Comparison of ENCODE assay signal across 22 cellular contexts in genomic region chr3:22621205-22621809, GRCh38.
DNase-seq lines count a peak whose midpoint lies in the region; ATAC-seq lines count a peak whose summit lies in the region.
"Had no signal": no experiment of that assay in that cellular context is flagged by ENCODE, and none has a peak within 500 bp of the region (broad histone marks: within the 10 kb centered on the region; RNA-seq: fewer than 3 reads in every experiment).

No MANE protein-coding gene starts in this region.

- CTCF ChIA-PET in activated CD4-positive, alpha-beta T cell treated with anti-CD3 and anti-CD28 coated beads, Interleukin-2, amount 10 ng/mL, durations not matched to agents 7 days and 5 days (lab: Charles Lee) = no interaction called here

- peak; percentile 86 for ATAC-seq in GM18867 (IDR thresholded peaks at IDR 0.05; ENCODE audit: unreplicated experiment)
- peak; percentile 84 for ATAC-seq in HG02798 (IDR thresholded peaks at IDR 0.05; ENCODE audit: poor library complexity, unreplicated experiment)
- ATAC-seq in GM21515 (IDR thresholded peaks at IDR 0.05; ENCODE audit: unreplicated experiment) = no peak
- no peak for ATAC-seq in GM21367 (IDR thresholded peaks at IDR 0.05; ENCODE audit: unreplicated experiment)
- ATAC-seq: CD8-positive, alpha-beta T cell; HepG2 had no signal

- no peaks in the 10 kb centered on the region for H3K27me3 Mint-ChIP-seq in activated CD4-positive, alpha-beta T cell treated with anti-CD3 and anti-CD28 coated beads, Interleukin-2, amount 10 ng/mL, durations not matched to agents 7 days and 5 days

- H3K9me3 Mint-ChIP-seq in activated CD4-positive, alpha-beta T cell treated with anti-CD3 and anti-CD28 coated beads, Interleukin-2, amount 10 ng/mL, durations not matched to agents 7 days and 5 days = no peaks in the 10 kb centered on the region

- no peak overlapping the region for H3K4me3 Mint-ChIP-seq in activated CD4-positive, alpha-beta T cell treated with anti-CD3 and anti-CD28 coated beads, Interleukin-2, amount 10 ng/mL, durations not matched to agents 7 days and 5 days
- H3K4me3 Mint-ChIP-seq: CD8-positive, alpha-beta T cell had no signal

- POLR2A ChIA-PET in activated CD4-positive, alpha-beta T cell treated with anti-CD3 and anti-CD28 coated beads, Interleukin-2, amount 10 ng/mL, durations not matched to agents 7 days and 5 days (lab: Charles Lee) = no interaction called here

- no peaks in the 10 kb centered on the region for H3K4me1 Mint-ChIP-seq in activated CD4-positive, alpha-beta T cell treated with anti-CD3 and anti-CD28 coated beads, Interleukin-2, amount 10 ng/mL, durations not matched to agents 7 days and 5 days

- DNase-seq in OCI-M1 (lab: John Stamatoyannopoulos, UW) = peak; percentile 74
- DNase-seq in activated CD4-positive, alpha-beta T cell treated with anti-CD3 and anti-CD28 coated beads, Interleukin-2, amount 10 ng/mL, durations not matched to agents 7 days and 5 days = no peak
- DNase-seq in GOT3 (lab: John Stamatoyannopoulos, UW) = no peak
- DNase-seq: Calu3; CD8-positive, alpha-beta T cell; DMS53; GM23248; HCEC 1CT; KBM-7; NCI-H1417; NCI-H187; NCI-H2107; NCI-H510A; NCI-H748 treated with DMSO at 0.1 percent for 48 hours; RPMI8226; SHP77 treated with DMSO at 0.1 percent for 48 hours; SK-N-SH had no signal

- no peaks in the 10 kb centered on the region for H3K36me3 Mint-ChIP-seq in activated CD4-positive, alpha-beta T cell treated with anti-CD3 and anti-CD28 coated beads, Interleukin-2, amount 10 ng/mL, durations not matched to agents 7 days and 5 days (ENCODE audit: low read depth)
- H3K36me3 Mint-ChIP-seq: CD8-positive, alpha-beta T cell had no signal

- H3K27ac Mint-ChIP-seq in activated CD4-positive, alpha-beta T cell treated with anti-CD3 and anti-CD28 coated beads, Interleukin-2, amount 10 ng/mL, durations not matched to agents 7 days and 5 days = no peak overlapping the region
- H3K27ac Mint-ChIP-seq: CD8-positive, alpha-beta T cell had no signal

Comparison
In these comparisons a context has a peak if more than half of its experiments do, and no peak if none do; other contexts are left out.
1. ATAC-seq: peak in GM18867 (single experiment) and HG02798 (single experiment); none in GM21515 (single experiment) and GM21367 (single experiment).